In the genomic region with DNA sequence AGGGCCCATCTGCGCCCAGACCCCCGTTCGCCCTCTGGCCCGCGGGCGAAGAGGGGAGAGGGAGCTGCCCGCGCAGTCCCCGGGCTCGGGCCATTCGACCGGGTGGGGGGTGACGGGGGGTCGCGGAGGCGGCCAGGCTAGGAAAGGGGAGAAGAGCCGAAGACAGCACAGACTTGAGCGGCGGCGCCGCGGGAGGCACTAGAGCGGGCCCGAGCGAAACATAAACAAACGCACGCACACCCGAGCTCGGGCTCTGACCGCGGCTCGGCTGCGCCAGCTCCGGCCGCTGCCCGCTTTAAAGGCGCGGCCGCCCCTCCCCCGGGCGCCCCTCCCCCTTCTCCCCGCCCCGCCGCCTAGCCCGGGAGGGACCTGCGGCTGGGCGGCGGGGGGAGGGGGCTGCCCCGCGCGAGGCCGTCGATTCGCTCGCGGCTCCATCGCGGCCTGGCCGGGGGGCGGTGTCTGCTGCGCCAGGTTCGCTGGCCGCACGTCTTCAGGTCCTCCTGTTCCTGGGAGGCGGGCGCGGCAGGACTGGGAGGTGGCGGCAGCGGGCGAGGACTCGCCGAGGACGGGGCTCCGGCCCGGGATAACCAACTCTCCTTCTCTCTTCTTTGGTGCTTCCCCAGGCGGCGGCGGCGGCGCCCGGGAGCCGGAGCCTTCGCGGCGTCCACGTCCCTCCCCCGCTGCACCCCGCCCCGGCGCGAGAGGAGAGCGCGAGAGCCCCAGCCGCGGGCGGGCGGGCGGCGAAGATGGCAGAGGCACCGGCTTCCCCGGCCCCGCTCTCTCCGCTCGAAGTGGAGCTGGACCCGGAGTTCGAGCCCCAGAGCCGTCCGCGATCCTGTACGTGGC, we compare ENCODE assay signal across 8 cellular contexts. TPM values are rescaled to one million over a fixed set of nuclear protein-coding genes. Genes with fewer than 3 reads are reported as not detected.
A peak's percentile ranks its signal among the peaks of the same experiment; 100 is the strongest.
DNase-seq lines count a peak whose midpoint lies in the region; ATAC-seq and TF ChIP-seq lines count a peak whose summit lies in the region.

FOXO3 (plus strand) TSS at position 455 of the 846 bp plus-strand sequence; CDS start at position 747, 292 bp downstream.

- no peaks in the 10 kb centered on the region for H3K27me3 Mint-ChIP-seq in activated T-helper 17 cell treated with anti-CD3 and anti-CD28 coated beads, Interleukin-2, amount 50 U/mL, for 72 hours
- peaks cover 8 to 16% of the 10 kb centered on the region in 2 donors for H3K27me3 Mint-ChIP-seq in stimulated activated naive B cell treated with anti-CD40 and anti-IgM and Interleukin-4, amounts not matched to agents 10 μg/mL and 1 μg/mL and 100 μg/mL, for 72 hours

- peaks cover 32% of the 10 kb centered on the region for H3K4me1 Mint-ChIP-seq in activated T-helper 17 cell treated with anti-CD3 and anti-CD28 coated beads, Interleukin-2, amount 50 U/mL, for 72 hours
- H3K4me1 Mint-ChIP-seq in stimulated activated naive B cell treated with anti-CD40 and anti-IgM and Interleukin-4, amounts not matched to agents 10 μg/mL and 1 μg/mL and 100 μg/mL, for 72 hours = peaks cover 32 to 52% of the 10 kb centered on the region in 2 donors

- peak within 1 kb of the TSS; percentile 65 for H3K27ac Mint-ChIP-seq in activated T-helper 17 cell treated with anti-CD3 and anti-CD28 coated beads, Interleukin-2, amount 50 U/mL, for 72 hours
- H3K27ac Mint-ChIP-seq in stimulated activated naive B cell treated with anti-CD40 and anti-IgM and Interleukin-4, amounts not matched to agents 10 μg/mL and 1 μg/mL and 100 μg/mL, for 72 hours = peak within 1 kb of the TSS; percentile 97

- H3K4me3 Mint-ChIP-seq in activated T-helper 17 cell treated with anti-CD3 and anti-CD28 coated beads, Interleukin-2, amount 50 U/mL, for 72 hours = peak within 1 kb of the TSS; percentile 86
- peak within 1 kb of the TSS; percentile 87 to 88 for H3K4me3 Mint-ChIP-seq in stimulated activated naive B cell treated with anti-CD40 and anti-IgM and Interleukin-4, amounts not matched to agents 10 μg/mL and 1 μg/mL and 100 μg/mL, for 72 hours

- DNase-seq in fibroblast of gingiva (ENCODE audit: low read depth) (peak; percentile 93), myocyte (ENCODE audit: low read depth) (peak; percentile 90)
- DNase-seq in stimulated activated naive B cell treated with anti-CD40 and anti-IgM and Interleukin-4, amounts not matched to agents 10 μg/mL and 1 μg/mL and 100 μg/mL, for 72 hours = peak; percentile 70

- peak within 1 kb of the TSS; percentile 94 for H3K27ac ChIP-seq in C4-2B

- ATAC-seq in HG02798 (IDR thresholded peaks at IDR 0.05; ENCODE audit: poor library complexity, unreplicated experiment) = peak; percentile 15
- peak; percentile 20 for ATAC-seq in activated T-helper 17 cell treated with anti-CD3 and anti-CD28 coated beads, Interleukin-2, amount 50 U/mL, for 72 hours (replicated peaks)
- peak; percentile 3 to 5 for ATAC-seq in stimulated activated naive B cell treated with anti-CD40 and anti-IgM and Interleukin-4, amounts not matched to agents 10 μg/mL and 1 μg/mL and 100 μg/mL, for 72 hours (replicated peaks)
- ATAC-seq in GM19397 (IDR thresholded peaks at IDR 0.05; ENCODE audit: unreplicated experiment) = no peak

- peaks cover 42% of the 10 kb centered on the region for H3K36me3 Mint-ChIP-seq in activated T-helper 17 cell treated with anti-CD3 and anti-CD28 coated beads, Interleukin-2, amount 50 U/mL, for 72 hours (ENCODE audit: low read depth)
- peaks cover 12 to 17% of the 10 kb centered on the region in 2 donors for H3K36me3 Mint-ChIP-seq in stimulated activated naive B cell treated with anti-CD40 and anti-IgM and Interleukin-4, amounts not matched to agents 10 μg/mL and 1 μg/mL and 100 μg/mL, for 72 hours

- H3K9me3 Mint-ChIP-seq in activated T-helper 17 cell treated with anti-CD3 and anti-CD28 coated beads, Interleukin-2, amount 50 U/mL, for 72 hours = no peaks in the 10 kb centered on the region
- H3K9me3 Mint-ChIP-seq in stimulated activated naive B cell treated with anti-CD40 and anti-IgM and Interleukin-4, amounts not matched to agents 10 μg/mL and 1 μg/mL and 100 μg/mL, for 72 hours = peaks cover 2 to 3% of the 10 kb centered on the region in 2 donors

- TF ChIP-seq CTCF in C4-2B (conservative IDR thresholded peaks at IDR 0.05) = peak; percentile 13

TF ChIP-seq in PFSK-1, 5 proteins besides CTCF, POLR2A, EP300 and RAD21:
- TF ChIP-seq TAF1 (IDR thresholded peaks at IDR 0.05; ENCODE audit: borderline replicate concordance, insufficient read depth, low read length) = peak; percentile 14; the same call in 1 of the 2 replicates
- peak; percentile 73 for TF ChIP-seq POLR2AphosphoS5 (IDR thresholded peaks at IDR 0.05; ENCODE audit: low read depth, low read length)
- TF ChIP-seq SIN3A (IDR thresholded peaks at IDR 0.05; ENCODE audit: borderline replicate concordance, insufficient read depth, low read length) = no peak; the same call in 1 of the 2 replicates
- 0 out of 4 replicates have a peak, but pooled peaks of 1 of the 2 experiments have one; percentile 17 for TF ChIP-seq REST (IDR thresholded peaks at IDR 0.05; ENCODE audit: insufficient read depth in 1 of 2, low read depth in 2 of 2, low read length in 2 of 2)
- TF ChIP-seq FOXP2 (optimal IDR thresholded peaks at IDR 0.05; ENCODE audit: borderline replicate concordance, extremely low read depth, extremely low read length, insufficient read depth) = peak; percentile 30

RNA-seq across cellular contexts. Expression of gene FOXO3, which starts in this region (rescaled TPM):
- polyA plus RNA-seq in PFSK-1 (2012; ENCODE audit: insufficient read length, low read depth) = 10.4 TPM
- 10 to 100 TPM; 10.4 to 21.3 TPM for total RNA-seq in activated T-helper 17 cell treated with anti-CD3 and anti-CD28 coated beads, Interleukin-2, amount 50 U/mL, for 72 hours
- total RNA-seq in myocyte = 49.2 and 58.6 TPM in 2 replicates
- polyA plus RNA-seq in myocyte (2012) = 12.9 TPM
